Comparison of ENCODE assay signal across 9 cellular contexts in the genomic region with DNA sequence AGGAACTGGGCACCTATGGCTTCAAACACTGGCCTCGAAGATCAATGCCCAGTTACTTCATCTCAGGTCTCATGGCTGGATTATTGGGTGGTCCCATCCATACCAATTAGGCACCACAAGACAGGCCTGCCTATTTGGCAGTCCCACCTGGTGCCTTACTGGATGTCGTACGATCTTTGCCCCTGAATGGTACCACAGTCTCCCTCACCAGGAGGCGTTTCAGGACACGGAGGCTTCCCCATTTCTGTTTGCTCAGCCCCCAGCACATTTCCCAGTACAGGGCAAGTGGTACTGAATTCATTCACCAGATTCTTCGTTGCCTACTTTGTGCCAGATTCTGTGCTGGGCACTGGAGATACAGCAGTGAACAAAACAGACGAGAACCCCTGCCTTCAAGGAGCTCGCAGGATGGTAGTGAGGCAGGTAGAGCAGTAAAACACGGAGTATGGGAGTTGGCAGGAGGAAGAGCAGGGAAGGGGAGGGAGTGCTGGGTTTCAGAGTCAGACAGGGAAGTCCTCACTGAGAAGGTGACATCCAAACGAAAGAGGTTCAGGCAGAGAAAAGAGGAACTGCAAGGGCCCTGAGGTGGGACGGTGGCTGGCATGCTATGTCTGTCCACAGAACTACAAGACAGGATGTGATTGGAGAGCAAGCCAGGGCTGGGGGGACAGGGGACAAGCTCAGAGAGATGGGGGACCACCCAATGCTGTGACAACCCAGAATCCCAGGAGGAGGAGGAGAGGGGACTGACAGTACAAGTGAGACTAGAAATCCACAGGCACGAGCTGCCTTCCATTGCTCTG.
DNase-seq lines count a peak whose midpoint lies in the region; ATAC-seq lines count a peak whose summit lies in the region.
"Had no signal": no experiment of that assay in that cellular context is flagged by ENCODE, and none has a peak within 500 bp of the region (broad histone marks: within the 10 kb centered on the region; RNA-seq: fewer than 3 reads in every experiment).

No MANE protein-coding gene starts in this region.

- ATAC-seq in GM19463 (IDR thresholded peaks at IDR 0.05; ENCODE audit: unreplicated experiment), result peak; percentile 28

- H3K4me3 ChIP-seq in iPS-20b (ENCODE audit: low read length), result peak overlapping the region; percentile 80; the same call in 1 of the 2 replicates

- peak overlapping the region; percentile 27; the same call in 1 of the 2 replicates for H3K9ac ChIP-seq in iPS-20b (ENCODE audit: low read depth, low read length)

- H3K4me1 ChIP-seq in iPS-20b (ENCODE audit: insufficient read depth, low read length), result peaks cover 26% of the 10 kb centered on the region

- H3K9me3 ChIP-seq in iPS-20b (ENCODE audit: insufficient read depth, low read depth, low read length), result no peaks in the 10 kb centered on the region

- peaks cover 16% of the 10 kb centered on the region for H3K27me3 ChIP-seq in iPS-20b (ENCODE audit: insufficient read depth, low read length)

- H3K36me3 ChIP-seq in iPS-20b (ENCODE audit: insufficient read depth, low read depth, low read length), result no peaks in the 10 kb centered on the region

- DNase-seq in CD1c-positive myeloid dendritic cell (ENCODE audit: extremely low spot score) (peak; percentile 84), RPMI8226 (peak; percentile 58), HuH-7 (ENCODE audit: low spot score) (no peak), DMS53 treated with DMSO at 0.1 percent for 48 hours (lab: John Stamatoyannopoulos, UW; ENCODE audit: unreplicated experiment) (no peak), DMS 273 (lab: John Stamatoyannopoulos, UW; ENCODE audit: unreplicated experiment) (no peak), NCI-H345 treated with DMSO at 0.1 percent for 48 hours (lab: John Stamatoyannopoulos, UW; ENCODE audit: unreplicated experiment) (no peak)
- DNase-seq: NCI-H146 had no signal

- H3K27ac ChIP-seq in iPS-20b (ENCODE audit: low read length), result no peak overlapping the region

Comparison
In these comparisons a context has a peak if more than half of its experiments do, and no peak if none do; other contexts are left out.
1. DNase-seq: peak in CD1c-positive myeloid dendritic cell (single experiment) and RPMI8226 (single experiment); none in HuH-7 (single experiment), DMS53 treated with DMSO at 0.1 percent for 48 hours (single experiment), DMS 273 (single experiment) and NCI-H345 treated with DMSO at 0.1 percent for 48 hours (single experiment).